Comparison of ENCODE assay signal across 8 cellular contexts in genomic region chr7:129122751-129123516, GRCh38. TPM values are rescaled to one million over a fixed set of nuclear protein-coding genes. Genes with fewer than 3 reads are reported as not detected.
DNase-seq lines count a peak whose midpoint lies in the region; ATAC-seq and TF ChIP-seq lines count a peak whose summit lies in the region.

No MANE protein-coding gene starts in this region.

- intact Hi-C loops in activated T-helper 2 cell treated with anti-CD3 and anti-CD28 coated beads, Interferon-gamma antibody, Interleukin-2, Interleukin-4, amounts not matched to agents 10 μg/mL and 5 μg/mL and 100 μg/mL, durations not matched to agents 14 hours and 24 hours and 36 hours (cut with micrococcal nuclease), result loop anchor here (2.0 to 5.0 kb wide), 2 partner anchors 46 to 1524 kb away; no protein-coding TSS in a partner anchor
- intact Hi-C loops in tibial artery (cut with DNase I; ENCODE audit: low total_unique reads), result no loop called here

- H3K9me3 ChIP-seq in BLaER1, result peaks cover 35% of the 10 kb centered on the region
- H3K9me3 ChIP-seq in tibial artery, result peaks cover 0 to 5% (median 0%) of the 10 kb centered on the region in 3 donors

- ATAC-seq in GM19397 (IDR thresholded peaks at IDR 0.05; ENCODE audit: unreplicated experiment) (peak; percentile 68), HG03378 (IDR thresholded peaks at IDR 0.05; ENCODE audit: unreplicated experiment) (peak; percentile 80)
- ATAC-seq in stimulated activated memory B cell treated with anti-CD40 and anti-IgM and Interleukin-4, amounts not matched to agents 10 μg/mL and 1 μg/mL and 100 μg/mL, for 72 hours, result peak; percentile 90

- no peaks in the 10 kb centered on the region for H4K20me1 ChIP-seq in BLaER1

- H3K27ac ChIP-seq in BLaER1, result peak overlapping the region; percentile 18
- no peak overlapping the region for H3K27ac ChIP-seq in tibial artery

- H3K27me3 Mint-ChIP-seq in activated T-helper 2 cell treated with anti-CD3 and anti-CD28 coated beads, Interferon-gamma antibody, Interleukin-2, Interleukin-4, amounts not matched to agents 10 μg/mL and 5 μg/mL and 100 μg/mL, durations not matched to agents 14 hours and 24 hours and 36 hours (ENCODE audit: low read depth), result peaks cover 8% of the 10 kb centered on the region
- no peaks in the 10 kb centered on the region for H3K27me3 Mint-ChIP-seq in stimulated activated memory B cell treated with anti-CD40 and anti-IgM and Interleukin-4, amounts not matched to agents 10 μg/mL and 1 μg/mL and 100 μg/mL, for 72 hours

- H3K4me1 Mint-ChIP-seq in activated T-helper 2 cell treated with anti-CD3 and anti-CD28 coated beads, Interferon-gamma antibody, Interleukin-2, Interleukin-4, amounts not matched to agents 10 μg/mL and 5 μg/mL and 100 μg/mL, durations not matched to agents 14 hours and 24 hours and 36 hours (ENCODE audit: low read depth), result peaks cover 31% of the 10 kb centered on the region
- peaks cover 41% of the 10 kb centered on the region for H3K4me1 Mint-ChIP-seq in stimulated activated memory B cell treated with anti-CD40 and anti-IgM and Interleukin-4, amounts not matched to agents 10 μg/mL and 1 μg/mL and 100 μg/mL, for 72 hours

- no peak for TF ChIP-seq CTCF in tibial artery (IDR thresholded peaks at IDR 0.05)
- no peak for TF ChIP-seq CTCF in foreskin fibroblast (IDR thresholded peaks at IDR 0.05; ENCODE audit: low read depth, low read length)

- peak overlapping the region; percentile 36 for H3K4me2 ChIP-seq in BLaER1

- H3K27ac Mint-ChIP-seq in activated T-helper 2 cell treated with anti-CD3 and anti-CD28 coated beads, Interferon-gamma antibody, Interleukin-2, Interleukin-4, amounts not matched to agents 10 μg/mL and 5 μg/mL and 100 μg/mL, durations not matched to agents 14 hours and 24 hours and 36 hours, result peak overlapping the region; percentile 80
- H3K27ac Mint-ChIP-seq in stimulated activated memory B cell treated with anti-CD40 and anti-IgM and Interleukin-4, amounts not matched to agents 10 μg/mL and 1 μg/mL and 100 μg/mL, for 72 hours, result peak overlapping the region; percentile 99

- no peak for DNase-seq in activated T-helper 2 cell treated with anti-CD3 and anti-CD28 coated beads, Interferon-gamma antibody, Interleukin-2, Interleukin-4, amounts not matched to agents 10 μg/mL and 5 μg/mL and 100 μg/mL, durations not matched to agents 14 hours and 24 hours and 36 hours (ENCODE audit: low spot score)
- no peak for DNase-seq in tibial artery
- DNase-seq in foreskin fibroblast, result no peak
- no peak for DNase-seq in HuH-7.5 (ENCODE audit: low spot score)

- H3K36me3 ChIP-seq in BLaER1 (no peaks in the 10 kb centered on the region), tibial artery (no peaks in the 10 kb centered on the region)

- H3K4me1 ChIP-seq in BLaER1 (peaks cover 22% of the 10 kb centered on the region), tibial artery (no peaks in the 10 kb centered on the region)

- no peak overlapping the region for H3K4me3 Mint-ChIP-seq in activated T-helper 2 cell treated with anti-CD3 and anti-CD28 coated beads, Interferon-gamma antibody, Interleukin-2, Interleukin-4, amounts not matched to agents 10 μg/mL and 5 μg/mL and 100 μg/mL, durations not matched to agents 14 hours and 24 hours and 36 hours (ENCODE audit: low read depth)
- H3K4me3 Mint-ChIP-seq in stimulated activated memory B cell treated with anti-CD40 and anti-IgM and Interleukin-4, amounts not matched to agents 10 μg/mL and 1 μg/mL and 100 μg/mL, for 72 hours, result peak overlapping the region; percentile 66

- H3K4me3 ChIP-seq in BLaER1, result no peak overlapping the region
- H3K4me3 ChIP-seq in tibial artery, result no peak overlapping the region
- no peak overlapping the region for H3K4me3 ChIP-seq in foreskin fibroblast (ENCODE audit: low read depth in 1 of 2, low read length in 2 of 2)

- H3K36me3 Mint-ChIP-seq in activated T-helper 2 cell treated with anti-CD3 and anti-CD28 coated beads, Interferon-gamma antibody, Interleukin-2, Interleukin-4, amounts not matched to agents 10 μg/mL and 5 μg/mL and 100 μg/mL, durations not matched to agents 14 hours and 24 hours and 36 hours (ENCODE audit: low read depth), result peaks cover 7% of the 10 kb centered on the region
- peaks cover 9% of the 10 kb centered on the region for H3K36me3 Mint-ChIP-seq in stimulated activated memory B cell treated with anti-CD40 and anti-IgM and Interleukin-4, amounts not matched to agents 10 μg/mL and 1 μg/mL and 100 μg/mL, for 72 hours

- no peaks in the 10 kb centered on the region for H3K27me3 ChIP-seq in BLaER1
- H3K27me3 ChIP-seq in tibial artery, result peaks cover 0 to 10% of the 10 kb centered on the region in 2 donors

- H3K9me3 Mint-ChIP-seq in activated T-helper 2 cell treated with anti-CD3 and anti-CD28 coated beads, Interferon-gamma antibody, Interleukin-2, Interleukin-4, amounts not matched to agents 10 μg/mL and 5 μg/mL and 100 μg/mL, durations not matched to agents 14 hours and 24 hours and 36 hours, result peaks cover 30% of the 10 kb centered on the region
- H3K9me3 Mint-ChIP-seq in stimulated activated memory B cell treated with anti-CD40 and anti-IgM and Interleukin-4, amounts not matched to agents 10 μg/mL and 1 μg/mL and 100 μg/mL, for 72 hours, result peaks cover 6% of the 10 kb centered on the region

- H3K9ac ChIP-seq in BLaER1, result no peak overlapping the region

RNA-seq across cellular contexts. Expression of gene TSPAN33, which starts 21.6 kb away (rescaled TPM):
- 5.5 and 5.6 TPM in 2 replicates for total RNA-seq in activated T-helper 2 cell treated with anti-CD3 and anti-CD28 coated beads, Interferon-gamma antibody, Interleukin-2, Interleukin-4, amounts not matched to agents 10 μg/mL and 5 μg/mL and 100 μg/mL, durations not matched to agents 14 hours and 24 hours and 36 hours
